ENCODE assay signal across 8 cellular contexts in genomic region chr2:178482437-178482836, GRCh38. TPM values are rescaled to one million over a fixed set of nuclear protein-coding genes. Genes with fewer than 3 reads are reported as not detected.
A peak's percentile ranks its signal among the peaks of the same experiment; 100 is the strongest.
DNase-seq lines count a peak whose midpoint lies in the region; ATAC-seq and TF ChIP-seq lines count a peak whose summit lies in the region.

No MANE protein-coding gene starts in this region.

- H3K9me3 Mint-ChIP-seq in osteocyte (ENCODE audit: unreplicated experiment): no peaks in the 10 kb centered on the region

- H3K27me3 Mint-ChIP-seq in T-helper 17 cell: no peaks in the 10 kb centered on the region
- no peaks in the 10 kb centered on the region for H3K27me3 Mint-ChIP-seq in osteocyte (ENCODE audit: unreplicated experiment)

- H3K36me3 Mint-ChIP-seq in T-helper 17 cell (ENCODE audit: low read depth) (peaks cover 12% of the 10 kb centered on the region), osteocyte (ENCODE audit: unreplicated experiment) (peaks cover 17% of the 10 kb centered on the region)

- TF ChIP-seq CTCF in osteocyte (IDR thresholded peaks at IDR 0.05): no peak

- no peaks in the 10 kb centered on the region for H3K9me3 ChIP-seq in T-helper 17 cell (ENCODE audit: control insufficient read depth, low read length, poor library complexity, severe bottlenecking)

- H3K4me3 Mint-ChIP-seq in T-helper 17 cell: peak overlapping the region; percentile 28
- peak overlapping the region; percentile 89 for H3K4me3 Mint-ChIP-seq in osteocyte (ENCODE audit: unreplicated experiment)

- DNase-seq in NCI-H345 (lab: John Stamatoyannopoulos, UW) (peak; percentile 38), NCI-H345 treated with DMSO at 0.1 percent for 48 hours (lab: John Stamatoyannopoulos, UW; ENCODE audit: unreplicated experiment) (no peak), T-helper 17 cell (no peak), osteocyte (ENCODE audit: extremely low spot score, unreplicated experiment) (no peak), NCI-H446 treated with DMSO at 0.1 percent for 48 hours (lab: John Stamatoyannopoulos, UW) (no peak), SW 1271 (lab: John Stamatoyannopoulos, UW) (no peak), Kasumi-1 (lab: John Stamatoyannopoulos, UW) (no peak)

- H3K4me1 Mint-ChIP-seq in T-helper 17 cell (peaks cover 51% of the 10 kb centered on the region), osteocyte (ENCODE audit: unreplicated experiment) (peaks cover 45% of the 10 kb centered on the region)

- ATAC-seq in HG02798 (IDR thresholded peaks at IDR 0.05; ENCODE audit: poor library complexity, unreplicated experiment) (peak; percentile 15), T-helper 17 cell (no peak)

- peak overlapping the region; percentile 80 for H3K27ac Mint-ChIP-seq in T-helper 17 cell
- H3K27ac Mint-ChIP-seq in osteocyte (ENCODE audit: unreplicated experiment): no peak overlapping the region

RNA-seq across cellular contexts. Expression of gene PLEKHA3, which starts 2.2 kb away (rescaled TPM):
- total RNA-seq in T-helper 17 cell (10 to 100 TPM; 24.9 to 26.5 TPM), osteocyte (29.1 and 36.2 TPM in 2 replicates)

RNA-seq across cellular contexts. Expression of gene FKBP7, which starts 4.0 kb away (rescaled TPM):
- total RNA-seq in T-helper 17 cell (under 1 TPM in 1 of 2 donors, not detected in 1; 0.65 TPM), osteocyte (49.9 and 57.0 TPM in 2 replicates)

RNA-seq across cellular contexts. Expression of gene PJVK, which starts 31.3 kb away (rescaled TPM):
- total RNA-seq in T-helper 17 cell: 1 to 10 TPM; 3.8 to 6.1 TPM
- 7.4 TPM in 2 replicates for total RNA-seq in osteocyte

RNA-seq across cellular contexts. Expression of gene PRKRA, which starts 31.5 kb away (rescaled TPM):
- total RNA-seq in T-helper 17 cell (100 to 1,000 TPM; 110 to 119 TPM), osteocyte (44.8 and 50.1 TPM in 2 replicates)

Comparison
In these comparisons a context has a peak if more than half of its experiments do, and no peak if none do; other contexts are left out.
1. RNA of gene FKBP7, which starts 4.0 kb away (total RNA-seq): 49.9 to 57.0 TPM in osteocyte; 0.65 TPM in T-helper 17 cell; every median in the first group is over 10 times any median in the second.